ENCODE assay signal across 8 cellular contexts in the genomic region with DNA sequence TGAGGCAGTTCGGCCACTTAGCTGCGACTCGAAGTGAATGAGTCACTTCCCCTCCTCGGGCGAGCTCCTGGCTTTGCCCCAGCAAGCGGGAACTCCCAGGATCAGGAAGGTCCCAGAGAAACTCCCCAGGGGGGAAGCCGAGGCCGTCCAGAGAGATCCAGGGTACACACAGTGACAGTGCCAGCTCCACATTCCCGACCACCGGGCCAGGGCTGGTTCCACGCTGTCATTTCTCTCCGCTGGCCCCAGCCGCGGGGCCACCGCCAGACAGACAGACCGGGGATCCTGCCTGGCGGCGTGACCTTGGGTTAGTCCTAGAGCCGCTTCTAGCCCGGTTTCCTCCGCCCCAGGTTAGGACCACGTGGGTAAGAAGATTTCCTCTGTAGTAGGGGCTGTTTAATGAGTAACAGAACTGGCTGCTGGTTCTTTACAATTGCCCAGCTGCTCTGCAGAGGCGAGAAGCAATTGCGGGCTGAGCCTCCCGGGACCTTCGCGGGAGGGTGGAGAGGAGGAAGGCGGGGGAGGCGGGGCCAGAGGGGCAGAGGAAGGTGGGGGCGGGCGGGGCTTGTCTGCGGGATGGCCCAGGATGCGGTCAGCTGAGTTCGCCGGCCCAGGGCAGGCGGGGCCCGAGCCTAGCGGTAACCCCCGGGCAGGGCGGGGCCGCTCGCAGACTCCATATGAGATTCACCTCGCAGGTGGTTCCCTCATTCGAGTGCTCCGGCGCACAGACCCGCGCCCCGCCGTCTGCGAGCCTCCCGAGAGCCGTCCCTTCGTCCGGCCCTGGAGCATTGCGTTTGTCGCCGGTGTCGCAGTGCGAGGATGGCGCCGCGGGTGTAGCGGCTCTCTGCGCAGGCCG. TPM values are rescaled to one million over a fixed set of nuclear protein-coding genes. Genes with fewer than 3 reads are reported as not detected.
DNase-seq lines count a peak whose midpoint lies in the region; ATAC-seq, FAIRE-seq and TF ChIP-seq lines count a peak whose summit lies in the region.

A gene (plus strand): TSS at position 707 of the 856 bp plus-strand sequence. CDS start 5,519 bp downstream, outside the sequence.

- intact Hi-C loops in kidney (cut with DNase I) = no loop called here

- peak within 1 kb of the TSS; percentile 65 to 79 for H3K4me3 ChIP-seq in kidney (ENCODE audit: low read length in 2 of 2)

- H3K9me3 ChIP-seq in kidney (ENCODE audit: control insufficient read depth in 1 of 2, low read length in 2 of 2) = no peaks in the 10 kb centered on the region

- FAIRE-seq in kidney (lab: Jason Lieb, UNC) = no peak

- peaks cover 10 to 13% of the 10 kb centered on the region in 2 donors for H3K4me1 ChIP-seq in kidney (ENCODE audit: control insufficient read depth in 1 of 2, insufficient read depth in 1 of 2, low read depth in 1 of 2, low read length in 2 of 2)

- H3K36me3 ChIP-seq in kidney (ENCODE audit: control insufficient read depth in 1 of 2, insufficient read depth in 2 of 2, low read length in 2 of 2) = peaks cover 9 to 12% of the 10 kb centered on the region in 2 donors

- peak within 1 kb of the TSS; percentile 48 to 77 for H3K9ac ChIP-seq in kidney (ENCODE audit: low read length in 2 of 2)

- DNase-seq in A172 (ENCODE audit: low spot score) (peak; percentile 96), NCI-H226 (peak; percentile 96), cerebellar cortex (ENCODE audit: low spot score) (peak; percentile 82), kidney (peak; percentile 99)
- peak; percentile 88 for DNase-seq in activated CD4-positive, CD25-positive, alpha-beta regulatory T cell treated with anti-CD3 and anti-CD28 coated beads, Interleukin-2, amount 50 U/mL, for 72 hours
- DNase-seq in stimulated activated CD4-positive, alpha-beta T cell treated with anti-CD3 and anti-CD28 coated beads, Interleukin-15, amount 100 ng/mL, for 48 hours (ENCODE audit: low read depth in 2 of 2) = peak; percentile 80 to 84

- peak; percentile 42 for ATAC-seq in GM18519 (IDR thresholded peaks at IDR 0.05; ENCODE audit: low FRiP score, unreplicated experiment)
- ATAC-seq in HG03045 (IDR thresholded peaks at IDR 0.05; ENCODE audit: unreplicated experiment) = peak; percentile 64

- TF ChIP-seq CTCF in kidney (IDR thresholded peaks at IDR 0.05; ENCODE audit: borderline replicate concordance, extremely low read depth, insufficient read depth) = no peak

- peak within 1 kb of the TSS; percentile 93 to 97 for H3K27ac ChIP-seq in kidney (ENCODE audit: low read depth in 2 of 2, low read length in 2 of 2)

RNA-seq across cellular contexts. Expression of the gene that starts here (rescaled TPM):
- 13.3 and 21.5 TPM in 2 replicates for total RNA-seq in A172 (2014; rRNA removed; shearing (Covaris generic))
- 76.1 TPM for total RNA-seq in kidney
- polyA plus RNA-seq in kidney (ENCODE audit: insufficient read depth, low read depth, low replicate concordance) = 36.4 TPM

Comparison
In these comparisons a context has a peak if more than half of its experiments do, and no peak if none do; other contexts are left out.
1. Peak in every context shown above with its lines: DNase-seq, ATAC-seq, H3K4me3 ChIP-seq and H3K27ac ChIP-seq.